Comparison of ENCODE assay signal across 30 cellular contexts in genomic region chr2:39503277-39503676, GRCh38.
"Had no signal": no experiment of that assay in that cellular context is flagged by ENCODE, and none has a peak within 500 bp of the region (broad histone marks: within the 10 kb centered on the region; RNA-seq: fewer than 3 reads in every experiment).

No MANE protein-coding gene starts in this region.

- H3K9me3 ChIP-seq: gastroesophageal sphincter, testis, transverse colon, uterus had no signal

- H3K79me2 ChIP-seq: hepatocyte had no signal

- H3K27ac ChIP-seq: neural progenitor cell, testis, VCaP had no signal

- H3K36me3 Mint-ChIP-seq: activated CD4-positive, alpha-beta memory T cell treated with anti-CD3 and anti-CD28 coated beads for 36 hours; natural killer cell; neural progenitor cell had no signal

- H3K36me3 ChIP-seq: brain microvascular endothelial cell, gastroesophageal sphincter, neural progenitor cell, transverse colon, uterus had no signal

- ATAC-seq: effector memory CD8-positive, alpha-beta T cell; gastroesophageal sphincter; left cardiac atrium; left ventricle myocardium superior; natural killer cell; right cardiac atrium had no signal

- H3K27ac Mint-ChIP-seq: activated CD4-positive, alpha-beta memory T cell treated with anti-CD3 and anti-CD28 coated beads for 36 hours; activated CD4-positive, alpha-beta T cell treated with anti-CD3 and anti-CD28 coated beads, Interleukin-2, amount 10 ng/mL, durations not matched to agents 24 days and 14 days; activated T-cell treated with anti-CD3 and anti-CD28 coated beads, Interleukin-2, amount 50 U/mL, for 24 hours; effector memory CD8-positive, alpha-beta T cell; natural killer cell; neural progenitor cell had no signal

- DNase-seq: activated CD4-positive, alpha-beta memory T cell treated with anti-CD3 and anti-CD28 coated beads for 36 hours; activated CD4-positive, alpha-beta T cell treated with anti-CD3 and anti-CD28 coated beads, Interleukin-2, amount 10 ng/mL, durations not matched to agents 24 days and 14 days; activated CD4-positive, CD25-positive, alpha-beta regulatory T cell treated with anti-CD3 and anti-CD28 coated beads, Interleukin-2, amount 50 U/mL, for 72 hours; activated CD8-positive, alpha-beta memory T cell treated with anti-CD3 and anti-CD28 coated beads, Interleukin-2, amount 50 U/mL, for 48 hours; activated gamma-delta T cell treated with Interleukin-2 at 50 U/mL for 16 hours; activated naive CD4-positive, alpha-beta T cell treated with anti-CD3 and anti-CD28 coated beads, Interleukin-2, amount 50 U/mL, for 16 hours; activated T-cell treated with anti-CD3 and anti-CD28 coated beads, Interleukin-2, amount 50 U/mL, for 24 hours; amniotic stem cell; brain microvascular endothelial cell; cortex of kidney; effector memory CD8-positive, alpha-beta T cell; left cardiac atrium; left ventricle myocardium superior; midbrain; natural killer cell; occipital lobe; posterior cingulate gyrus; right cardiac atrium; stimulated activated CD4-positive, alpha-beta T cell treated with anti-CD3 and anti-CD28 coated beads, Interleukin-2, amount 100 ng/mL, for 48 hours; stimulated activated naive CD4-positive, alpha-beta T cell treated with Interleukin-2 at 50 U/mL for 16 hours; testis; transverse colon; uterus had no signal

- H3K4me3 Mint-ChIP-seq: activated CD4-positive, alpha-beta memory T cell treated with anti-CD3 and anti-CD28 coated beads for 36 hours; activated CD4-positive, alpha-beta T cell treated with anti-CD3 and anti-CD28 coated beads, Interleukin-2, amount 10 ng/mL, durations not matched to agents 24 days and 14 days; activated T-cell treated with anti-CD3 and anti-CD28 coated beads, Interleukin-2, amount 50 U/mL, for 24 hours; effector memory CD8-positive, alpha-beta T cell; natural killer cell; neural progenitor cell had no signal

- H3K9ac ChIP-seq: neural progenitor cell had no signal

- H3K4me1 Mint-ChIP-seq: activated CD4-positive, alpha-beta T cell treated with anti-CD3 and anti-CD28 coated beads, Interleukin-2, amount 10 ng/mL, durations not matched to agents 24 days and 14 days; natural killer cell; neural progenitor cell had no signal

- FAIRE-seq: astrocyte, keratinocyte, TTC549 had no signal

- H3K4me3 ChIP-seq: gastroesophageal sphincter, hepatocyte, neural progenitor cell, testis, transverse colon, uterus had no signal

- H3K27me3 ChIP-seq: brain microvascular endothelial cell, gastroesophageal sphincter, hepatocyte, neural progenitor cell, testis, transverse colon, uterus had no signal

- H3K9me3 Mint-ChIP-seq: effector memory CD8-positive, alpha-beta T cell; natural killer cell; neural progenitor cell had no signal
